19 cellular contexts compared by ENCODE assay signal in the genomic region with DNA sequence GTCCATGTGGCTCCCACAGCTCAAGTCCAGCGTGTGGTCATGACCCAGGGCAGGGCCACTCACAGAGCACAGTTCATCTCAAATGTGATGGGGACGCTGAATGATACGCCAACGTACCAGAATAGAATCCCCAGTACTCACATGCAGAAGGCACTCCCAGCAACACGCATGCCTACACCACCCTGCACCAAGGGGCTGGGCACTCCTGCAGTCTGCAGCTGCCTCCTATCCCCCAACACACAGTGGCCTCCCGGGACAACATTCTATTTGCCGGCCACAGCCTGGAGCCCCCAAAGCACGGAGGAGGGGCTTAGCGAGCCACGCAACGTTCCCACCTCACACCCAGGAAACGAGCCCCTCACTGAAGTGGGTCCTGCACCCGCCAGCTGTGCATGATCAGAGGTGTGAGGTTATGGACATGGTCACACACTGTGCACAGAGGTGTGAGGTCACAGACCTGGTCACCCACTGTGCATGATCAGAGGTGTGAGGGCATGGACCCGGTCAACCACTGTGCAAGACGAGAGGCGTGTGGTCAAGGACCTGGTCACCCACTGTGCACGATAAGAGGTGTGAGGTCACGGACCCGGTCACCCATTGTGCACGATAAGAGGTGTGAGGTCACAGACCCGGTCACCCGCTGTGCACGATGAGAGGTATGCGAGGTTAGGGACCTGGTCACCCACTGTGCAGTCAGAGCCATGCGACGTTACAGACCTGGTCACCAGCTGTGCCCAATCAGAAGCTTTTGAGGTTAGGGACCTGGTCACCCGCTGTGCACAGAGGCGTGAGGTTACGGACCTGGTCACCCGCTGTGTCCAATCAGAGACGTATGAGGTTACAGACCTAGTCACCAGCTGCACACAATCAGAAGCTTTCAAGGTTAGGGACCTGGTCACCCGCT.
A peak's percentile ranks its signal among the peaks of the same experiment; 100 is the strongest.
DNase-seq lines count a peak whose midpoint lies in the region; ATAC-seq and TF ChIP-seq lines count a peak whose summit lies in the region.
"Had no signal": no experiment of that assay in that cellular context is flagged by ENCODE, and none has a peak within 500 bp of the region (broad histone marks: within the 10 kb centered on the region; RNA-seq: fewer than 3 reads in every experiment).

No MANE protein-coding gene starts in this region.

- intact Hi-C loops in colonic mucosa (cut with DNase I): no loop called here

- no peaks in the 10 kb centered on the region for H3K9me3 Mint-ChIP-seq in endodermal cell
- H3K9me3 Mint-ChIP-seq: CD8-positive, alpha-beta memory T cell had no signal

- peak overlapping the region; percentile 31 for H3K18ac ChIP-seq in neuronal stem cell (ENCODE audit: low read length)

- no peak overlapping the region for H3K4ac ChIP-seq in neuronal stem cell (ENCODE audit: low read length)

- H3K27me3 ChIP-seq in OCI-LY1 (ENCODE audit: insufficient read depth, low read length) (no peaks in the 10 kb centered on the region), endodermal cell (ENCODE audit: control insufficient read depth, insufficient read depth, low read length, poor library complexity, severe bottlenecking) (peaks cover 78% of the 10 kb centered on the region), neuronal stem cell (ENCODE audit: control insufficient read depth in 3 of 3, insufficient read depth in 3 of 3, low read depth in 1 of 3, low read length in 3 of 3) (no peaks in the 10 kb centered on the region), colonic mucosa (no peaks in the 10 kb centered on the region)

- H3F3A ChIP-seq in OCI-LY1 (ENCODE audit: insufficient read depth, low read length): no peaks in the 10 kb centered on the region

- peak overlapping the region; percentile 3; the same call in 1 of the 2 replicates for H3K4me2 ChIP-seq in OCI-LY1 (ENCODE audit: low read length)
- no peak overlapping the region for H3K4me2 ChIP-seq in neuronal stem cell (ENCODE audit: insufficient read depth, low read length, poor library complexity, severe bottlenecking)
- H3K4me2 ChIP-seq: PC-9 had no signal

- H3K9me3 ChIP-seq in OCI-LY1 (ENCODE audit: low read length) (no peaks in the 10 kb centered on the region), endodermal cell (ENCODE audit: control insufficient read depth, low read length) (peaks cover 11% of the 10 kb centered on the region), neuronal stem cell (replicated peaks in 1 of 2; ENCODE audit: control insufficient read depth in 2 of 2, insufficient read depth in 1 of 2, low read depth in 1 of 2, low read length in 2 of 2) (peaks cover 0 to 4% of the 10 kb centered on the region in 2 donors), colonic mucosa (no peaks in the 10 kb centered on the region)
- H3K9me3 ChIP-seq: HAP-1 had no signal

- H3K79me1 ChIP-seq in neuronal stem cell (ENCODE audit: low read depth, low read length): peaks cover 14% of the 10 kb centered on the region

- H4K20me1 ChIP-seq in OCI-LY1 (ENCODE audit: insufficient read depth, low read length): no peaks in the 10 kb centered on the region

- no peak for ATAC-seq in HG02840 (IDR thresholded peaks at IDR 0.05; ENCODE audit: low FRiP score, unreplicated experiment)
- ATAC-seq: SK-N-SH treated with all-trans-retinoic acid at 6 μM for 48 hours had no signal

- H3K36me3 ChIP-seq in OCI-LY1 (ENCODE audit: insufficient read depth, low read length) (peaks cover 84% of the 10 kb centered on the region), endodermal cell (ENCODE audit: control insufficient read depth, insufficient read depth, low read length) (no peaks in the 10 kb centered on the region), neuronal stem cell (replicated peaks in 1 of 2; ENCODE audit: control insufficient read depth in 2 of 2, insufficient read depth in 2 of 2, low read length in 2 of 2) (peaks cover 4 to 22% of the 10 kb centered on the region in 2 donors), colonic mucosa (no peaks in the 10 kb centered on the region)
- H3K36me3 ChIP-seq: HAP-1 had no signal

- peaks cover 43% of the 10 kb centered on the region for H3K79me2 ChIP-seq in OCI-LY1 (ENCODE audit: insufficient read depth, low read length)

- no peak overlapping the region for H3K4me3 Mint-ChIP-seq in endodermal cell
- H3K4me3 Mint-ChIP-seq: B cell; CD8-positive, alpha-beta memory T cell had no signal

- DNase-seq in ELF-1 (ENCODE audit: low read depth, low spot score): peak; percentile 45
- DNase-seq in endodermal cell: peak; percentile 89
- DNase-seq in neuronal stem cell (ENCODE audit: low spot score): no peak
- no peak for DNase-seq in AML-193 (lab: John Stamatoyannopoulos, UW)
- no peak for DNase-seq in NCI-H69 (lab: John Stamatoyannopoulos, UW)
- no peak for DNase-seq in colonic mucosa
- DNase-seq: ACHN; CD8-positive, alpha-beta memory T cell; NCI-H1694 treated with DMSO at 0.1 percent for 48 hours; NCI-H345; NCI-H526 treated with DMSO at 0.1 percent for 48 hours; NK-92 treated with Interleukin-12 subunit alpha and Interleukin-12 subunit beta, amount 100 ng/mL, for 24 hours; PC-9; Right ventricle myocardium superior had no signal

- H3K9ac ChIP-seq in OCI-LY1 (ENCODE audit: low read length): no peak overlapping the region
- no peak overlapping the region for H3K9ac ChIP-seq in endodermal cell (ENCODE audit: extremely low read depth, low read length, poor library complexity, severe bottlenecking)
- H3K9ac ChIP-seq in neuronal stem cell (ENCODE audit: low read depth, low read length, poor library complexity): peak overlapping the region; percentile 2
- H3K9ac ChIP-seq in colonic mucosa (ENCODE audit: low read depth in 2 of 2, low read length in 2 of 2): no peak overlapping the region

- 91 to 93% methylated on average over 25 to 32 of the region's 32 CpGs for WGBS in endodermal cell (ENCODE audit: insufficient coverage in 1 of 2, insufficient read length in 1 of 2), 2 experiments
- WGBS in neuronal stem cell (ENCODE audit: extremely low coverage in 2 of 2, insufficient read length in 2 of 2, insufficient replicate concordance in 1 of 2), 2 donors: no CpG with 5 or more reads among the region's 32 CpGs

- H3K4me1 ChIP-seq in OCI-LY1 (ENCODE audit: insufficient read depth, low read length, severe bottlenecking): peaks cover 88% of the 10 kb centered on the region
- peaks cover 8% of the 10 kb centered on the region for H3K4me1 ChIP-seq in endodermal cell (ENCODE audit: control insufficient read depth, insufficient read depth, low read length)
- H3K4me1 ChIP-seq in neuronal stem cell (ENCODE audit: control insufficient read depth in 2 of 2, insufficient read depth in 1 of 2, low read depth in 1 of 2, low read length in 2 of 2): peaks cover 4 to 9% of the 10 kb centered on the region in 2 donors
- no peaks in the 10 kb centered on the region for H3K4me1 ChIP-seq in colonic mucosa

- H2AFZ ChIP-seq in OCI-LY1 (ENCODE audit: low read length) (no peak overlapping the region), neuronal stem cell (ENCODE audit: low read length) (no peak overlapping the region)
- H2AFZ ChIP-seq: PC-9 had no signal

- H3K4me3 ChIP-seq in OCI-LY1 (ENCODE audit: low read depth, low read length, poor library complexity, severe bottlenecking) (no peak overlapping the region), endodermal cell (ENCODE audit: low read length) (no peak overlapping the region), neuronal stem cell (ENCODE audit: low read length in 2 of 2) (peak overlapping the region in 1 of 2 donors; percentile 8), colonic mucosa (no peak overlapping the region)
- H3K4me3 ChIP-seq: HAP-1, PC-9 had no signal

- H2BK12ac ChIP-seq in neuronal stem cell (ENCODE audit: low read length): no peak overlapping the region

- no peak overlapping the region for H2BK15ac ChIP-seq in neuronal stem cell (ENCODE audit: low read length)

- peak overlapping the region; percentile 95 for H3K23ac ChIP-seq in neuronal stem cell (ENCODE audit: low read depth, low read length, poor library complexity)

- H3K27ac Mint-ChIP-seq in endodermal cell: no peak overlapping the region
- H3K27ac Mint-ChIP-seq: B cell had no signal

- H2AK5ac ChIP-seq in neuronal stem cell (ENCODE audit: low read depth, low read length): no peak overlapping the region

- H4K91ac ChIP-seq in neuronal stem cell (ENCODE audit: low read depth, low read length, poor library complexity): no peak overlapping the region

- H4K8ac ChIP-seq in neuronal stem cell (ENCODE audit: low read depth, low read length): no peak overlapping the region

- no peak overlapping the region for H2BK120ac ChIP-seq in neuronal stem cell (ENCODE audit: low read depth, low read length)

- H2BK5ac ChIP-seq in neuronal stem cell (ENCODE audit: low read length): no peak overlapping the region

- TF ChIP-seq CTCF in OCI-LY1 (IDR thresholded peaks at IDR 0.05; ENCODE audit: low read length) (no peak), endodermal cell (conservative IDR thresholded peaks at IDR 0.05) (no peak), colonic mucosa (IDR thresholded peaks at IDR 0.05) (no peak)

- H3K36me3 Mint-ChIP-seq in endodermal cell (ENCODE audit: low read depth): peaks cover 8% of the 10 kb centered on the region
- H3K36me3 Mint-ChIP-seq: CD8-positive, alpha-beta memory T cell had no signal

- peak overlapping the region; percentile 61 for H3K14ac ChIP-seq in neuronal stem cell (ENCODE audit: low read length)

- H3K9me2 ChIP-seq in OCI-LY1 (ENCODE audit: low read depth, low read length): no peaks in the 10 kb centered on the region

- H3K27me3 Mint-ChIP-seq in endodermal cell (ENCODE audit: insufficient read depth): peaks cover 90% of the 10 kb centered on the region

- H3K4me1 Mint-ChIP-seq in endodermal cell: peaks cover 12% of the 10 kb centered on the region

- H3K27ac ChIP-seq in OCI-LY1 (ENCODE audit: low read depth, low read length, poor library complexity, severe bottlenecking): peak overlapping the region; percentile 86
- H3K27ac ChIP-seq in endodermal cell (ENCODE audit: low read depth, low read length): no peak overlapping the region
- H3K27ac ChIP-seq in neuronal stem cell (replicated peaks; ENCODE audit: low read length): no peak overlapping the region
- H3K27ac ChIP-seq in colonic mucosa: no peak overlapping the region
- H3K27ac ChIP-seq: PC-9 had no signal

Comparison
In these comparisons a context has a peak if more than half of its experiments do, and no peak if none do; other contexts are left out.
1. DNase-seq: peak in ELF-1 (single experiment) and endodermal cell (single experiment); none in neuronal stem cell (single experiment), AML-193 (0 of 2), NCI-H69 (single experiment) and colonic mucosa (single experiment).